In the genomic region with DNA sequence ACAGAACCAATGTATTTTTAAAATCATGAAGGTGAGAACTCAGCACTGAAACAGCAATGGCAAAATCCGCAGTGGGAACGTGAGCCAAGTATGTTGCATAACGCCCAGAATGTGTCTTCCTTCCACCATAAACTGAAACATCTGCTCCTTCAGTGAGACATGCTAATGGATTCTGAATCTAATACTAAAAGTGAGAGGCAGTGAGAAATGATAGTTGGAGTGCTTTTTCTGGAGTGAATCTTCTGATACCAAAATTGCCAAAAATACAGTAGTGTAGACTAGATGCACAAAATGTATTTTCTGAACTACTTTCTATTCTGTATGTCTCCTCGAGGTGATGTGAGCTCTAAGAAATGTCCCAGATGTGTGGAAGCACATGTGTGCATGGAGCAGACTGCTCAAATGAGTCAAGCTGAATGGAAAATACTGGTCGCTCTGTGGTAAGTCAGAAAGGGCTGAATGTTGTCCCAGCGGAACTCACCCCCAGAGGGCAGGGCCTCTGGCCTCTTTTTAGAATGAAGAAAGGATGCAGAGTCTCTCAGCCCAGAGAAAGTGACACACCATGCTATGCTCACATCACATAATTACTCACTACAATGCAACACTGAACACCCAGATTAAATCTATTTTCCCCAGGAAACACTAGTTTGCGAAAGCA, we compare ENCODE assay signal across 8 cellular contexts.
A peak's percentile ranks its signal among the peaks of the same experiment; 100 is the strongest.
DNase-seq lines count a peak whose midpoint lies in the region; ATAC-seq and TF ChIP-seq lines count a peak whose summit lies in the region.

No MANE protein-coding gene starts in this region.

- DNase-seq in T-cell: no peak
- DNase-seq in esophagus squamous epithelium (lab: John Stamatoyannopoulos, UW): no peak
- peak; percentile 9 for DNase-seq in renal cortical epithelial cell (ENCODE audit: low read depth)
- no peak for DNase-seq in NCI-H345 (lab: John Stamatoyannopoulos, UW)
- DNase-seq in HPDE6-E6E7 (ENCODE audit: extremely low spot score): no peak

- no peaks in the 10 kb centered on the region for H3K9me3 ChIP-seq in BLaER1 treated with 17β-estradiol and CSF1 and Interleukin-3, amounts not matched to agents 10 nM and 100 nM (replicated peaks in 1 of 11)
- H3K9me3 ChIP-seq in esophagus squamous epithelium: no peaks in the 10 kb centered on the region

- peak overlapping the region; percentile 22 to 55 for H3K27ac Mint-ChIP-seq in T-cell

- peak overlapping the region in 6 of 11 experiments; percentile 32 to 76 (median 65); a peak in 12 of 22 replicates for H3K27ac ChIP-seq in BLaER1 treated with 17β-estradiol and CSF1 and Interleukin-3, amounts not matched to agents 10 nM and 100 nM
- peak overlapping the region; percentile 24 to 91 (median 84) for H3K27ac ChIP-seq in esophagus squamous epithelium

- H3K9ac ChIP-seq in BLaER1 treated with 17β-estradiol and CSF1 and Interleukin-3, amounts not matched to agents 10 nM and 100 nM: peak overlapping the region in 4 of 11 experiments; percentile 20 to 60 (median 28); a peak in 7 of 22 replicates

- peaks cover 0 to 59% (median 0%) of the 10 kb centered on the region in 11 experiments; a peak in 4 of 22 replicates for H3K27me3 ChIP-seq in BLaER1 treated with 17β-estradiol and CSF1 and Interleukin-3, amounts not matched to agents 10 nM and 100 nM
- no peaks in the 10 kb centered on the region for H3K27me3 ChIP-seq in esophagus squamous epithelium

- no peaks in the 10 kb centered on the region for H3K36me3 Mint-ChIP-seq in T-cell

- no peaks in the 10 kb centered on the region for H3K27me3 Mint-ChIP-seq in T-cell

- TF ChIP-seq POLR2A in esophagus squamous epithelium (IDR thresholded peaks at IDR 0.05): no peak

- peak overlapping the region in 3 of 10 experiments; percentile 3 to 15 (median 8); a peak in 4 of 20 replicates for H3K4me3 ChIP-seq in BLaER1 treated with 17β-estradiol and CSF1 and Interleukin-3, amounts not matched to agents 10 nM and 100 nM
- H3K4me3 ChIP-seq in esophagus squamous epithelium: no peak overlapping the region

- POLR2A ChIA-PET in T-cell (lab: Charles Lee): no interaction called here

- peaks cover 61 to 75% (median 73%) of the 10 kb centered on the region in 3 donors for H3K4me1 Mint-ChIP-seq in T-cell

- H3K4me3 Mint-ChIP-seq in T-cell: no peak overlapping the region

- TF ChIP-seq CTCF in esophagus squamous epithelium (IDR thresholded peaks at IDR 0.05): no peak

- H3K4me1 ChIP-seq in BLaER1 treated with 17β-estradiol and CSF1 and Interleukin-3, amounts not matched to agents 10 nM and 100 nM: peaks cover 66 to 99% (median 96%) of the 10 kb centered on the region in 10 experiments
- peaks cover 14 to 62% (median 30%) of the 10 kb centered on the region in 3 donors for H3K4me1 ChIP-seq in esophagus squamous epithelium

- peak overlapping the region; percentile 39 to 99 (median 96) for H3K4me2 ChIP-seq in BLaER1 treated with 17β-estradiol and CSF1 and Interleukin-3, amounts not matched to agents 10 nM and 100 nM

- peaks cover 0 to 32% (median 6%) of the 10 kb centered on the region in 11 experiments; a peak in 9 of 22 replicates for H4K20me1 ChIP-seq in BLaER1 treated with 17β-estradiol and CSF1 and Interleukin-3, amounts not matched to agents 10 nM and 100 nM

- H3K36me3 ChIP-seq in BLaER1 treated with 17β-estradiol and CSF1 and Interleukin-3, amounts not matched to agents 10 nM and 100 nM: no peaks in the 10 kb centered on the region
- no peaks in the 10 kb centered on the region for H3K36me3 ChIP-seq in esophagus squamous epithelium

- intact Hi-C loops in esophagus squamous epithelium (cut with DNase I): no loop called here

- H3K9me3 Mint-ChIP-seq in T-cell: no peaks in the 10 kb centered on the region

- CTCF ChIA-PET in T-cell (lab: Charles Lee): interaction anchor here in 1 of 2 donors (0.6 kb wide), 1 partner anchor 88 kb away, joined by 4 read pairs; no protein-coding TSS in a partner anchor

- 44 to 54% methylated on average over 7 of the region's 7 CpGs for WGBS in esophagus squamous epithelium, 2 donors

- ATAC-seq in T-cell (replicated peaks in 1 of 4): no peak
- no peak for ATAC-seq in HG03039 (IDR thresholded peaks at IDR 0.05; ENCODE audit: unreplicated experiment)
- ATAC-seq in GM19467 (IDR thresholded peaks at IDR 0.05; ENCODE audit: unreplicated experiment): no peak
